Comparison of ENCODE assay signal across 8 cellular contexts in genomic region chr7:95684037-95684436, GRCh38.
DNase-seq lines count a peak whose midpoint lies in the region; ATAC-seq, FAIRE-seq and TF ChIP-seq lines count a peak whose summit lies in the region.

No MANE protein-coding gene starts in this region.

- no peak overlapping the region for H3K4me3 Mint-ChIP-seq in stimulated activated naive CD8-positive, alpha-beta T cell treated with anti-CD3 and anti-CD28 coated beads, Interleukin-15, amount 100 ng/mL, for 72 hours

- CTCF ChIA-PET in HEK293T (lab: Yijun Ruan, JAX): interaction anchor here (0.5 to 2.9 kb wide), 8 partner anchors 9 to 174 kb away, joined by 3 to 19 read pairs (median 6); no protein-coding TSS in a partner anchor
- CTCF ChIA-PET in RWPE1 (lab: Yijun Ruan, JAX): interaction anchor here (0.7 to 2.3 kb wide), 4 partner anchors 139 to 172 kb away, joined by 3 to 6 read pairs (median 4); no protein-coding TSS in a partner anchor

- no peaks in the 10 kb centered on the region for H3K4me1 Mint-ChIP-seq in stimulated activated naive CD8-positive, alpha-beta T cell treated with anti-CD3 and anti-CD28 coated beads, Interleukin-15, amount 100 ng/mL, for 72 hours

- no peak overlapping the region for H3K27ac Mint-ChIP-seq in stimulated activated naive CD8-positive, alpha-beta T cell treated with anti-CD3 and anti-CD28 coated beads, Interleukin-15, amount 100 ng/mL, for 72 hours

- H3K36me3 ChIP-seq in H7 (replicated peaks; ENCODE audit: control insufficient read depth, insufficient read depth, low read length): no peaks in the 10 kb centered on the region

- no peak for ATAC-seq in stimulated activated naive CD8-positive, alpha-beta T cell treated with anti-CD3 and anti-CD28 coated beads, Interleukin-15, amount 100 ng/mL, for 72 hours

- H3K27ac ChIP-seq in RWPE1: no peak overlapping the region

- no peak for FAIRE-seq in HTR-8/SVneo (lab: Jason Lieb, UNC)

- H3K9me3 Mint-ChIP-seq in stimulated activated naive CD8-positive, alpha-beta T cell treated with anti-CD3 and anti-CD28 coated beads, Interleukin-15, amount 100 ng/mL, for 72 hours: no peaks in the 10 kb centered on the region

- no peak overlapping the region for H3K4me3 ChIP-seq in foreskin fibroblast (ENCODE audit: low read depth in 1 of 2, low read length in 2 of 2)
- no peak overlapping the region for H3K4me3 ChIP-seq in H7 (ENCODE audit: insufficient read depth, low read depth, low read length)

- peak; percentile 76 for DNase-seq in ACHN
- DNase-seq in HEK293T (ENCODE audit: extremely low spot score): peak; percentile 14
- no peak for DNase-seq in RWPE1 (ENCODE audit: low spot score)
- peak; percentile 12 to 62 for DNase-seq in foreskin fibroblast
- peak; percentile 23 for DNase-seq in renal cortical epithelial cell (ENCODE audit: low read depth)
- DNase-seq in H7: no peak
- DNase-seq in stimulated activated naive CD8-positive, alpha-beta T cell treated with anti-CD3 and anti-CD28 coated beads, Interleukin-15, amount 100 ng/mL, for 72 hours: no peak
- DNase-seq in HTR-8/SVneo (ENCODE audit: insufficient read length, low spot score): no peak

- POLR2A ChIA-PET in HEK293T (lab: Yijun Ruan, JAX): no interaction called here
- POLR2A ChIA-PET in RWPE1 (lab: Yijun Ruan, JAX; ENCODE audit: low non-redundant PET): no interaction called here

- in situ Hi-C loops in ACHN (cut with HindIII; ENCODE audit: low pct_ligation_motif_present, low pct_unique_long_range_greater_than_20kb, low sequenced_read_pairs): loop anchor here (10.0 kb wide), 1 partner anchor 159 kb away; no protein-coding TSS in a partner anchor

- H3K27me3 ChIP-seq in H7 (ENCODE audit: control insufficient read depth, insufficient read depth, low read length): no peaks in the 10 kb centered on the region

- H3K27me3 Mint-ChIP-seq in stimulated activated naive CD8-positive, alpha-beta T cell treated with anti-CD3 and anti-CD28 coated beads, Interleukin-15, amount 100 ng/mL, for 72 hours: no peaks in the 10 kb centered on the region

- TF ChIP-seq CTCF in RWPE1 (conservative IDR thresholded peaks at IDR 0.05; ENCODE audit: low read depth) (peak; percentile 45; the same call in 1 of the 2 replicates), foreskin fibroblast (IDR thresholded peaks at IDR 0.05; ENCODE audit: low read depth, low read length) (peak; percentile 34)

TF ChIP-seq in HEK293T, 16 proteins besides CTCF, POLR2A, EP300 and RAD21:
- no peak for TF ChIP-seq SP1 (IDR thresholded peaks at IDR 0.05)
- no peak for TF ChIP-seq HDGF (IDR thresholded peaks at IDR 0.05; ENCODE audit: borderline replicate concordance)
- TF ChIP-seq TARDBP (IDR thresholded peaks at IDR 0.05): no peak
- TF ChIP-seq NFRKB (IDR thresholded peaks at IDR 0.05): no peak
- TF ChIP-seq PKNOX1 (IDR thresholded peaks at IDR 0.05): no peak
TF ChIP-seq in HEK293T: peak in this region for 0.

Comparison
In these comparisons a context has a peak if more than half of its experiments do, and no peak if none do; other contexts are left out.
1. DNase-seq: peak in ACHN (single experiment), HEK293T (single experiment), foreskin fibroblast (2 of 2) and renal cortical epithelial cell (single experiment); none in RWPE1 (single experiment), H7 (single experiment), stimulated activated naive CD8-positive, alpha-beta T cell treated with anti-CD3 and anti-CD28 coated beads, Interleukin-15, amount 100 ng/mL, for 72 hours (0 of 2) and HTR-8/SVneo (single experiment).